Comparison of ENCODE assay signal across 8 cellular contexts in genomic region chr3:190119734-190120133, GRCh38. TPM values are rescaled to one million over a fixed set of nuclear protein-coding genes. Genes with fewer than 3 reads are reported as not detected.
DNase-seq lines count a peak whose midpoint lies in the region; ATAC-seq and TF ChIP-seq lines count a peak whose summit lies in the region.

No MANE protein-coding gene starts in this region.

- H3K27ac Mint-ChIP-seq in activated naive CD4-positive, alpha-beta T cell treated with anti-CD3 and anti-CD28 coated beads, Interleukin-2, amount 10 ng/mL, durations not matched to agents 7 days and 5 days, result peak overlapping the region; percentile 56
- no peak overlapping the region for H3K27ac Mint-ChIP-seq in stimulated activated memory B cell treated with anti-CD40 and anti-IgM and Interleukin-4, amounts not matched to agents 10 μg/mL and 1 μg/mL and 100 μg/mL, for 72 hours

- TF ChIP-seq CTCF in OCI-LY3 (IDR thresholded peaks at IDR 0.05; ENCODE audit: low read depth, low read length) (no peak), gastroesophageal sphincter (IDR thresholded peaks at IDR 0.05) (no peak), WERI-Rb-1 (IDR thresholded peaks at IDR 0.05; ENCODE audit: low read depth, low read length) (no peak)

- no peaks in the 10 kb centered on the region for H3K9me3 Mint-ChIP-seq in activated naive CD4-positive, alpha-beta T cell treated with anti-CD3 and anti-CD28 coated beads, Interleukin-2, amount 10 ng/mL, durations not matched to agents 7 days and 5 days
- peaks cover 2% of the 10 kb centered on the region for H3K9me3 Mint-ChIP-seq in stimulated activated memory B cell treated with anti-CD40 and anti-IgM and Interleukin-4, amounts not matched to agents 10 μg/mL and 1 μg/mL and 100 μg/mL, for 72 hours

- no peak for TF ChIP-seq POLR2A in gastroesophageal sphincter (IDR thresholded peaks at IDR 0.05)

- H3K9me3 ChIP-seq in OCI-LY3 (ENCODE audit: insufficient read depth, low read length) (no peaks in the 10 kb centered on the region), gastroesophageal sphincter (no peaks in the 10 kb centered on the region), WERI-Rb-1 (ENCODE audit: severe bottlenecking) (no peaks in the 10 kb centered on the region)

- CTCF ChIA-PET in activated naive CD4-positive, alpha-beta T cell treated with anti-CD3 and anti-CD28 coated beads, Interleukin-2, amount 10 ng/mL, durations not matched to agents 7 days and 5 days (lab: Charles Lee), result no interaction called here

- TF ChIP-seq EP300 in gastroesophageal sphincter (IDR thresholded peaks at IDR 0.05), result no peak

- H3K4me1 ChIP-seq in OCI-LY3 (ENCODE audit: low read length) (peaks cover 41% of the 10 kb centered on the region), gastroesophageal sphincter (peaks cover 0 to 43% (median 0%) of the 10 kb centered on the region in 3 donors)

- H3K27ac ChIP-seq in OCI-LY3 (ENCODE audit: low read length), result peak overlapping the region; percentile 95
- H3K27ac ChIP-seq in gastroesophageal sphincter, result peak overlapping the region in 2 of 4 donors; percentile 93 to 97
- no peak overlapping the region for H3K27ac ChIP-seq in WERI-Rb-1

- no peak overlapping the region for H3K4me3 Mint-ChIP-seq in activated naive CD4-positive, alpha-beta T cell treated with anti-CD3 and anti-CD28 coated beads, Interleukin-2, amount 10 ng/mL, durations not matched to agents 7 days and 5 days
- peak overlapping the region; percentile 34 for H3K4me3 Mint-ChIP-seq in stimulated activated memory B cell treated with anti-CD40 and anti-IgM and Interleukin-4, amounts not matched to agents 10 μg/mL and 1 μg/mL and 100 μg/mL, for 72 hours

- H3K36me3 Mint-ChIP-seq in activated naive CD4-positive, alpha-beta T cell treated with anti-CD3 and anti-CD28 coated beads, Interleukin-2, amount 10 ng/mL, durations not matched to agents 7 days and 5 days, result no peaks in the 10 kb centered on the region
- no peaks in the 10 kb centered on the region for H3K36me3 Mint-ChIP-seq in stimulated activated memory B cell treated with anti-CD40 and anti-IgM and Interleukin-4, amounts not matched to agents 10 μg/mL and 1 μg/mL and 100 μg/mL, for 72 hours

- peaks cover 14% of the 10 kb centered on the region for H3K36me3 ChIP-seq in OCI-LY3 (replicated peaks; ENCODE audit: low read depth, low read length)
- no peaks in the 10 kb centered on the region for H3K36me3 ChIP-seq in gastroesophageal sphincter
- H3K36me3 ChIP-seq in WERI-Rb-1, result no peaks in the 10 kb centered on the region

- H3K9ac ChIP-seq in OCI-LY3 (ENCODE audit: low read length), result peak overlapping the region; percentile 77

- H3K4me2 ChIP-seq in OCI-LY3 (ENCODE audit: low read length), result peak overlapping the region; percentile 82

- peaks cover 20% of the 10 kb centered on the region for H3K79me2 ChIP-seq in OCI-LY3 (ENCODE audit: low read length)

- peaks cover 6% of the 10 kb centered on the region for H3K4me1 Mint-ChIP-seq in activated naive CD4-positive, alpha-beta T cell treated with anti-CD3 and anti-CD28 coated beads, Interleukin-2, amount 10 ng/mL, durations not matched to agents 7 days and 5 days
- H3K4me1 Mint-ChIP-seq in stimulated activated memory B cell treated with anti-CD40 and anti-IgM and Interleukin-4, amounts not matched to agents 10 μg/mL and 1 μg/mL and 100 μg/mL, for 72 hours, result peaks cover 10% of the 10 kb centered on the region

- peak overlapping the region; percentile 78; the same call in 1 of the 2 replicates for H2AFZ ChIP-seq in OCI-LY3 (ENCODE audit: low read depth, low read length)

- DNase-seq in activated naive CD4-positive, alpha-beta T cell treated with anti-CD3 and anti-CD28 coated beads, Interleukin-2, amount 10 ng/mL, durations not matched to agents 7 days and 5 days, result no peak
- no peak for DNase-seq in activated naive CD4-positive, alpha-beta T cell treated with anti-CD3 and anti-CD28 coated beads, Interleukin-2, amount 50 U/mL, for 16 hours
- DNase-seq in hypothalamus (lab: John Stamatoyannopoulos, UW) (no peak), WERI-Rb-1 (no peak)

- H3K27me3 ChIP-seq in OCI-LY3 (ENCODE audit: low read depth, low read length) (no peaks in the 10 kb centered on the region), gastroesophageal sphincter (no peaks in the 10 kb centered on the region), WERI-Rb-1 (ENCODE audit: insufficient read depth, low read depth, severe bottlenecking) (no peaks in the 10 kb centered on the region)

- H3K4me3 ChIP-seq in OCI-LY3 (ENCODE audit: low read length) (peak overlapping the region; percentile 87), gastroesophageal sphincter (peak overlapping the region; percentile 44 to 94), WERI-Rb-1 (ENCODE audit: low read depth, low read length) (no peak overlapping the region; the same call in 1 of the 2 replicates)

- peaks cover 65% of the 10 kb centered on the region for H3K27me3 Mint-ChIP-seq in activated naive CD4-positive, alpha-beta T cell treated with anti-CD3 and anti-CD28 coated beads, Interleukin-2, amount 10 ng/mL, durations not matched to agents 7 days and 5 days
- peaks cover 71% of the 10 kb centered on the region for H3K27me3 Mint-ChIP-seq in stimulated activated memory B cell treated with anti-CD40 and anti-IgM and Interleukin-4, amounts not matched to agents 10 μg/mL and 1 μg/mL and 100 μg/mL, for 72 hours

- ATAC-seq in gastroesophageal sphincter, result no peak
- peak; percentile 27 for ATAC-seq in stimulated activated memory B cell treated with anti-CD40 and anti-IgM and Interleukin-4, amounts not matched to agents 10 μg/mL and 1 μg/mL and 100 μg/mL, for 72 hours
- no peak for ATAC-seq in GM21825 (IDR thresholded peaks at IDR 0.05; ENCODE audit: unreplicated experiment)

- no peaks in the 10 kb centered on the region for H4K20me1 ChIP-seq in OCI-LY3 (ENCODE audit: insufficient read depth, low read length)

RNA-seq across cellular contexts. Expression of gene P3H2, which starts 1.0 kb away (rescaled TPM):
- 10 to 100 TPM; 10.6 to 55.9 (median 36.2) TPM for total RNA-seq in gastroesophageal sphincter
